Comparison of ENCODE assay signal across 8 cellular contexts in genomic region chr17:60600490-60601431, GRCh38. TPM values are rescaled to one million over a fixed set of nuclear protein-coding genes. Genes with fewer than 3 reads are reported as not detected.
DNase-seq lines count a peak whose midpoint lies in the region; ATAC-seq lines count a peak whose summit lies in the region.

No MANE protein-coding gene starts in this region.

- peak overlapping the region; percentile 91 for H3K27ac ChIP-seq in CD4-positive, CD25-positive, alpha-beta regulatory T cell (ENCODE audit: insufficient read depth, low read length, poor library complexity, severe bottlenecking)
- H3K27ac ChIP-seq in epithelial cell of prostate: peak overlapping the region; percentile 75

- no peaks in the 10 kb centered on the region for H3K9me3 ChIP-seq in CD4-positive, CD25-positive, alpha-beta regulatory T cell (ENCODE audit: control insufficient read depth in 2 of 2, low read length in 2 of 2)
- no peaks in the 10 kb centered on the region for H3K9me3 ChIP-seq in NT2/D1 (ENCODE audit: insufficient read depth, low read length)

- no peaks in the 10 kb centered on the region for H3K36me3 Mint-ChIP-seq in CD4-positive, CD25-positive, alpha-beta regulatory T cell

- peak; percentile 2 to 5 for ATAC-seq in CD4-positive, CD25-positive, alpha-beta regulatory T cell (ENCODE audit: low read depth in 2 of 2)
- ATAC-seq in GM19463 (IDR thresholded peaks at IDR 0.05; ENCODE audit: unreplicated experiment): peak; percentile 8

- H3K9me3 Mint-ChIP-seq in CD4-positive, CD25-positive, alpha-beta regulatory T cell: no peaks in the 10 kb centered on the region

- H3K4me1 ChIP-seq in CD4-positive, CD25-positive, alpha-beta regulatory T cell (ENCODE audit: control insufficient read depth, insufficient read depth, low read length, poor library complexity, severe bottlenecking): peaks cover 39% of the 10 kb centered on the region
- peaks cover 3% of the 10 kb centered on the region for H3K4me1 ChIP-seq in NT2/D1 (ENCODE audit: insufficient read depth, insufficient read length)

- peaks cover 25 to 54% (median 44%) of the 10 kb centered on the region in 4 donors for H3K4me1 Mint-ChIP-seq in CD4-positive, CD25-positive, alpha-beta regulatory T cell

- H3K9ac ChIP-seq in NT2/D1 (ENCODE audit: insufficient read length, low read depth): peak overlapping the region; percentile 97

- H3K27ac Mint-ChIP-seq in CD4-positive, CD25-positive, alpha-beta regulatory T cell: peak overlapping the region; percentile 8 to 98 (median 96)

- peak; percentile 52 to 71 (median 54) for DNase-seq in CD4-positive, CD25-positive, alpha-beta regulatory T cell
- DNase-seq in HT1080 (ENCODE audit: low read depth) (peak; percentile 76), NT2/D1 (ENCODE audit: low read depth, low spot score) (peak; percentile 67), activated T-cell treated with anti-CD3 and anti-CD28 coated beads for 24 hours (ENCODE audit: low read depth) (peak; percentile 53), epithelial cell of prostate (ENCODE audit: low read depth, low spot score) (no peak), mucosa of gallbladder (ENCODE audit: low spot score) (peak; percentile 85)
- DNase-seq in stimulated activated CD8-positive, alpha-beta memory T cell treated with anti-CD3 and anti-CD28 coated beads, Interleukin-4, amount 100 ng/mL, for 48 hours: peak; percentile 71

- H3K4me3 Mint-ChIP-seq in CD4-positive, CD25-positive, alpha-beta regulatory T cell: peak overlapping the region; percentile 93 to 98 (median 98)

- peak overlapping the region; percentile 94 for H3K4me3 ChIP-seq in CD4-positive, CD25-positive, alpha-beta regulatory T cell (ENCODE audit: low read depth, low read length)
- H3K4me3 ChIP-seq in NT2/D1 (ENCODE audit: insufficient read length, low read depth): peak overlapping the region; percentile 94

- H3K36me3 ChIP-seq in CD4-positive, CD25-positive, alpha-beta regulatory T cell (ENCODE audit: control insufficient read depth, insufficient read depth, low read length): no peaks in the 10 kb centered on the region
- H3K36me3 ChIP-seq in NT2/D1 (ENCODE audit: insufficient read depth, insufficient read length, low read length): no peaks in the 10 kb centered on the region

- H3K27me3 ChIP-seq in CD4-positive, CD25-positive, alpha-beta regulatory T cell (ENCODE audit: control insufficient read depth, insufficient read depth, low read length): no peaks in the 10 kb centered on the region
- no peaks in the 10 kb centered on the region for H3K27me3 ChIP-seq in NT2/D1 (ENCODE audit: insufficient read depth, insufficient read length)

- H3K27me3 Mint-ChIP-seq in CD4-positive, CD25-positive, alpha-beta regulatory T cell: no peaks in the 10 kb centered on the region

RNA-seq across cellular contexts. Expression of gene PPM1D, which starts 0.8 kb away (rescaled TPM):
- total RNA-seq in CD4-positive, CD25-positive, alpha-beta regulatory T cell: 29.6 TPM
- polyA plus RNA-seq in CD4-positive, CD25-positive, alpha-beta regulatory T cell: 10 to 100 TPM in 3 of 4 donors, 1 to 10 TPM in 1; 9.5 to 15.5 (median 12.1) TPM
- total RNA-seq in HT1080 (2014; rRNA removed; shearing (Covaris generic)): 10.8 and 12.0 TPM in 2 replicates
- 7.3 and 11.5 TPM in 2 replicates for polyA plus RNA-seq in HT1080 (2015; cell fraction: cytosol; rRNA removed)
- 10.6 and 10.8 TPM in 2 replicates for polyA plus RNA-seq in HT1080 (2015; cell fraction: nucleus; rRNA removed)
- total RNA-seq in mucosa of gallbladder: 17.0 TPM
